Comparison of ENCODE assay signal across 14 cellular contexts in genomic region chr10:57162231-57162630, GRCh38.
DNase-seq lines count a peak whose midpoint lies in the region; ATAC-seq and TF ChIP-seq lines count a peak whose summit lies in the region.
"Had no signal": no experiment of that assay in that cellular context is flagged by ENCODE, and none has a peak within 500 bp of the region (broad histone marks: within the 10 kb centered on the region; RNA-seq: fewer than 3 reads in every experiment).

No MANE protein-coding gene starts in this region.

- ATAC-seq in activated T-helper 17 cell treated with anti-CD3 and anti-CD28 coated beads, Interleukin-2, amount 50 U/mL, for 72 hours (replicated peaks), result no peak
- ATAC-seq in T-helper 17 cell, result no peak
- ATAC-seq: CD8-positive, alpha-beta T cell had no signal

- H3K27me3 Mint-ChIP-seq in nephron progenitor cell (ENCODE audit: low read depth, poor library complexity), result no peaks in the 10 kb centered on the region
- H3K27me3 Mint-ChIP-seq in activated T-helper 17 cell treated with anti-CD3 and anti-CD28 coated beads, Interleukin-2, amount 50 U/mL, for 72 hours, result no peaks in the 10 kb centered on the region
- H3K27me3 Mint-ChIP-seq in T-helper 17 cell, result no peaks in the 10 kb centered on the region

- no peaks in the 10 kb centered on the region for H3K4me1 ChIP-seq in colonic mucosa

- peak; percentile 56 for DNase-seq in LoVo (ENCODE audit: low spot score)
- peak; percentile 23 for DNase-seq in colonic mucosa
- DNase-seq in nephron progenitor cell, result no peak
- DNase-seq in MG63, result no peak
- DNase-seq in T-helper 17 cell, result no peak
- DNase-seq: CD8-positive, alpha-beta T cell; COR-L47; DND-41; GDM1; GOT3; H9; HFFc6 had no signal

- no peak for TF ChIP-seq CTCF in colonic mucosa (IDR thresholded peaks at IDR 0.05)
- TF ChIP-seq CTCF in nephron progenitor cell (IDR thresholded peaks at IDR 0.05), result no peak

- H3K9me3 ChIP-seq in colonic mucosa (no peaks in the 10 kb centered on the region), MG63 (no peaks in the 10 kb centered on the region), T-helper 17 cell (ENCODE audit: control insufficient read depth, low read length, poor library complexity, severe bottlenecking) (no peaks in the 10 kb centered on the region)

- H3K9ac ChIP-seq in colonic mucosa (ENCODE audit: low read depth in 2 of 2, low read length in 2 of 2), result no peak overlapping the region

- H3K27me3 ChIP-seq in colonic mucosa (no peaks in the 10 kb centered on the region), MG63 (no peaks in the 10 kb centered on the region)

- no peaks in the 10 kb centered on the region for H3K36me3 ChIP-seq in colonic mucosa
- H3K36me3 ChIP-seq in MG63, result no peaks in the 10 kb centered on the region

- H3K4me3 ChIP-seq in colonic mucosa (no peak overlapping the region), MG63 (no peak overlapping the region)

- intact Hi-C loops in colonic mucosa (cut with DNase I), result no loop called here

- peaks cover 33% of the 10 kb centered on the region for H3K9me3 Mint-ChIP-seq in nephron progenitor cell
- peaks cover 12% of the 10 kb centered on the region for H3K9me3 Mint-ChIP-seq in activated T-helper 17 cell treated with anti-CD3 and anti-CD28 coated beads, Interleukin-2, amount 50 U/mL, for 72 hours

- H3K27ac Mint-ChIP-seq in nephron progenitor cell (peak overlapping the region; percentile 27), T-helper 17 cell (no peak overlapping the region)
- no peak overlapping the region for H3K27ac Mint-ChIP-seq in activated T-helper 17 cell treated with anti-CD3 and anti-CD28 coated beads, Interleukin-2, amount 50 U/mL, for 72 hours
- H3K27ac Mint-ChIP-seq: CD14-positive monocyte; CD8-positive, alpha-beta T cell; H9; HFFc6 had no signal

- H3K27ac ChIP-seq in colonic mucosa, result peak overlapping the region; percentile 35

- H3K36me3 Mint-ChIP-seq in nephron progenitor cell (ENCODE audit: low read depth) (peaks cover 15% of the 10 kb centered on the region), T-helper 17 cell (ENCODE audit: low read depth) (no peaks in the 10 kb centered on the region)
- H3K36me3 Mint-ChIP-seq in activated T-helper 17 cell treated with anti-CD3 and anti-CD28 coated beads, Interleukin-2, amount 50 U/mL, for 72 hours (ENCODE audit: low read depth), result no peaks in the 10 kb centered on the region
- H3K36me3 Mint-ChIP-seq: CD14-positive monocyte; CD8-positive, alpha-beta T cell had no signal

- H3K4me3 Mint-ChIP-seq in nephron progenitor cell, result no peak overlapping the region
- no peak overlapping the region for H3K4me3 Mint-ChIP-seq in activated T-helper 17 cell treated with anti-CD3 and anti-CD28 coated beads, Interleukin-2, amount 50 U/mL, for 72 hours
- H3K4me3 Mint-ChIP-seq in T-helper 17 cell, result no peak overlapping the region
- H3K4me3 Mint-ChIP-seq: CD14-positive monocyte; CD8-positive, alpha-beta T cell; H9; HFFc6 had no signal

- peaks cover 12% of the 10 kb centered on the region for H3K4me1 Mint-ChIP-seq in nephron progenitor cell
- H3K4me1 Mint-ChIP-seq in activated T-helper 17 cell treated with anti-CD3 and anti-CD28 coated beads, Interleukin-2, amount 50 U/mL, for 72 hours, result no peaks in the 10 kb centered on the region
- H3K4me1 Mint-ChIP-seq in T-helper 17 cell, result no peaks in the 10 kb centered on the region
- H3K4me1 Mint-ChIP-seq: CD14-positive monocyte had no signal

Comparison
In these comparisons a context has a peak if more than half of its experiments do, and no peak if none do; other contexts are left out.
1. DNase-seq: peak in LoVo (single experiment) and colonic mucosa (single experiment); none in nephron progenitor cell (single experiment), MG63 (single experiment) and T-helper 17 cell (0 of 3).